Comparison of ENCODE assay signal across 16 cellular contexts in the genomic region with DNA sequence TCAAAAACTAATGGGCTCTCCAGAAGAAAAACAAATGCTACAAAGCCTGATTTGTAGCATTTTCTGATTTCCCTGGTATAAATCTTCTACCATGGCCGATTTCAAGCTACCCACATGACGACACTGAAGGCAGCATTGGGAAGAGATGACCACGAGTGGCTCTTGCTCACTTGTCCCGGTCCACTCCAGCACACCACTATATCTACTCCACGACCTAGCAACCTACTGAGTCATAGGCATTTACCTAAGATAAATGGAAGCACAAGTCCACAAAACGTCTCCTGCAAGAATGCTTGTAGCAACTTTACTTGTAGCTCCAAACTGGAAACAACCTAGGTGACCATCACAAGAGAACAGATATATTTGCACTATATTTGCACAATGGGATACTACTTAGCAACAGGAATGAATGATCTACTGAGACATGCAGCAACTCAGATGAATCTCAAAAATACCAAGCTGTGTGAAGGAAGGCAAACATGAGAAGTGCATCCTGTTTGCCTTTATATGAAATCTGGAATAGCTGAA.
DNase-seq lines count a peak whose midpoint lies in the region; ATAC-seq and TF ChIP-seq lines count a peak whose summit lies in the region.
"Had no signal": no experiment of that assay in that cellular context is flagged by ENCODE, and none has a peak within 500 bp of the region (broad histone marks: within the 10 kb centered on the region; RNA-seq: fewer than 3 reads in every experiment).

No MANE protein-coding gene starts in this region.

- H3K36me3 ChIP-seq in MM.1S (replicated peaks; ENCODE audit: insufficient read depth, low read length) (no peaks in the 10 kb centered on the region), right lobe of liver (no peaks in the 10 kb centered on the region)

- peaks cover 33% of the 10 kb centered on the region for H3K4me1 ChIP-seq in MM.1S (ENCODE audit: low read length)
- H3K4me1 ChIP-seq in right lobe of liver = peaks cover 0 to 48% (median 20%) of the 10 kb centered on the region in 4 donors

- H2AFZ ChIP-seq in MM.1S (ENCODE audit: low read length) = no peak overlapping the region

- no peaks in the 10 kb centered on the region for H3K9me3 ChIP-seq in MM.1S (replicated peaks; ENCODE audit: insufficient read depth, low read length)
- H3K9me3 ChIP-seq in right lobe of liver = no peaks in the 10 kb centered on the region

- H3K27me3 ChIP-seq in MM.1S (replicated peaks; ENCODE audit: insufficient read depth, low read length) (no peaks in the 10 kb centered on the region), right lobe of liver (no peaks in the 10 kb centered on the region)

- H3K79me2 ChIP-seq in MM.1S (ENCODE audit: low read length) = no peaks in the 10 kb centered on the region

- no peaks in the 10 kb centered on the region for H4K20me1 ChIP-seq in MM.1S (ENCODE audit: insufficient read depth, low read length)

- H3K4me3 ChIP-seq in MM.1S (ENCODE audit: low read length) (no peak overlapping the region), right lobe of liver (no peak overlapping the region)
- H3K4me3 ChIP-seq: SK-N-MC had no signal

- intact Hi-C loops in right lobe of liver (cut with DNase I) = loop anchor here in 1 of 2 donors (10.0 kb wide), 1 partner anchor 60 kb away; the partner anchor contains the start of gene HES1
- intact Hi-C loops in Right ventricle myocardium superior (cut with DNase I) = no loop called here

- no peak for ATAC-seq in right lobe of liver
- no peak for ATAC-seq in HG03442 (IDR thresholded peaks at IDR 0.05; ENCODE audit: unreplicated experiment)
- no peak for ATAC-seq in GM21515 (IDR thresholded peaks at IDR 0.05; ENCODE audit: unreplicated experiment)
- ATAC-seq in Right ventricle myocardium superior (ENCODE audit: poor library complexity) = no peak
- no peak for ATAC-seq in HG03342 (IDR thresholded peaks at IDR 0.05; ENCODE audit: unreplicated experiment)
- ATAC-seq: Right ventricle myocardium inferior, T-cell had no signal

- no peaks in the 10 kb centered on the region for H3K9me2 ChIP-seq in MM.1S (replicated peaks; ENCODE audit: insufficient read depth, low read length)

- WGBS in right lobe of liver (ENCODE audit: insufficient coverage, low coverage, low lambda C conversion rate, missing lambda C conversion rate) = 72% methylated on average over 6 of the region's 6 CpGs

- H3K27ac ChIP-seq in C4-2B = peak overlapping the region; percentile 49; the same call in 1 of the 2 replicates
- peak overlapping the region; percentile 14; the same call in 1 of the 2 replicates for H3K27ac ChIP-seq in MM.1S (ENCODE audit: low read length)
- peak overlapping the region; percentile 71 for H3K27ac ChIP-seq in VCaP
- H3K27ac ChIP-seq in right lobe of liver = peak overlapping the region; percentile 49 to 82 (median 54)
- H3K27ac ChIP-seq: SK-N-MC had no signal

- peaks cover 38% of the 10 kb centered on the region for H3F3A ChIP-seq in MM.1S (ENCODE audit: insufficient read depth, low read length)

- no peak overlapping the region for H3K9ac ChIP-seq in MM.1S (ENCODE audit: low read length)

- no peak for DNase-seq in MM.1S
- no peak for DNase-seq in right lobe of liver
- DNase-seq in Right ventricle myocardium superior = no peak
- DNase-seq: DMS79, GOT3, IMR-90, NCI-H187 treated with DMSO at 0.1 percent for 48 hours, NCI-H446 treated with DMSO at 0.1 percent for 48 hours, T-cell had no signal

- peak overlapping the region; percentile 26 for H3K4me2 ChIP-seq in MM.1S (ENCODE audit: low read depth, low read length)

- no peak for TF ChIP-seq POLR2A in right lobe of liver (IDR thresholded peaks at IDR 0.05)

- no peak for TF ChIP-seq CTCF in C4-2B (conservative IDR thresholded peaks at IDR 0.05)
- no peak for TF ChIP-seq CTCF in MM.1S (IDR thresholded peaks at IDR 0.05; ENCODE audit: low read length)
- TF ChIP-seq CTCF in VCaP (conservative IDR thresholded peaks at IDR 0.05) = no peak
- no peak for TF ChIP-seq CTCF in right lobe of liver (IDR thresholded peaks at IDR 0.05)

Comparison
In these comparisons a context has a peak if more than half of its experiments do, and no peak if none do; other contexts are left out.
1. H3K27ac ChIP-seq: peak in every context shown above with its lines; median percentile 71 in VCaP; 54 in right lobe of liver; 49 in C4-2B; 14 in MM.1S.